In the genomic region with DNA sequence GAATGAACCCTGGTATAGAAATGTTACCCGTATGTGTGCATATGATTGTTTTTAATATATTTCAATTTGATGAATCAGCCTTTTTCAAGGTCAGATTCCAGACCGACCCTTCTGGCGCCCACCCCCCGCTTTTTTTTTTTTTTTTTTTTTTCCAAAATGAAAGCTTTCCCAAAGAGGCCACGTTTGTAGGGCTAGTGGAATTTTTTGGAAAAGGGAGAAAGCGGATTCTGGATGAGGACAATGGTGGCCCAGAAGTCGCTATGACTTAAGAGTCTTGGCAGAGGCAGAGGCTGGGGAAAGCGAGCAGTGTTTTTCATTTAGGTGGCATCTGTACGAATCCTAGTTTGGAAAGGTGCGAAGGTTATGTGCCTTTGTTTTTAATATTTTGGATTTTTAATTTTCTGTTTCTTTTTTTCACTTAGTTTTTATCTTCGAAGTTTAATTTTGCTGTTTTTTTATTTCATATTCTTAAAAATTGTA, we compare ENCODE assay signal across 8 cellular contexts. TPM values are rescaled to one million over a fixed set of nuclear protein-coding genes. Genes with fewer than 3 reads are reported as not detected.
DNase-seq lines count a peak whose midpoint lies in the region; ATAC-seq and TF ChIP-seq lines count a peak whose summit lies in the region.

No MANE protein-coding gene starts in this region.

- TF ChIP-seq EP300 in stomach (IDR thresholded peaks at IDR 0.05) = no peak

- TF ChIP-seq POLR2A in stomach (IDR thresholded peaks at IDR 0.05) = no peak

- no peaks in the 10 kb centered on the region for H3K36me3 Mint-ChIP-seq in activated CD8-positive, alpha-beta T cell treated with anti-CD3 and anti-CD28 coated beads for 36 hours (ENCODE audit: low read depth)

- H3K36me3 ChIP-seq in stomach = no peaks in the 10 kb centered on the region

- peak overlapping the region; percentile 76 for H3K27ac Mint-ChIP-seq in activated CD8-positive, alpha-beta T cell treated with anti-CD3 and anti-CD28 coated beads for 36 hours

- CTCF ChIA-PET in activated CD8-positive, alpha-beta T cell treated with anti-CD3 and anti-CD28 coated beads for 36 hours (lab: Charles Lee) = interaction anchor here (2.7 kb wide), 1 partner anchor 15 kb away, joined by 11 read pairs; a partner anchor contains a TSS

- no peak for ATAC-seq in activated CD8-positive, alpha-beta T cell treated with anti-CD3 and anti-CD28 coated beads for 36 hours
- no peak for ATAC-seq in GM21576 (IDR thresholded peaks at IDR 0.05; ENCODE audit: unreplicated experiment)

- H3K27ac ChIP-seq in stomach = peak overlapping the region in 4 of 5 donors; percentile 80 to 86 (median 84)

- H3K4me3 ChIP-seq in iPS-18c (ENCODE audit: insufficient read depth, low read depth, low read length) (peak overlapping the region; percentile 54; the same call in 1 of the 2 replicates), stomach (peak overlapping the region; percentile 48 to 58 (median 54))

- H3K4me1 ChIP-seq in stomach = peaks cover 0 to 9% (median 3%) of the 10 kb centered on the region in 4 donors

- POLR2A ChIA-PET in activated CD8-positive, alpha-beta T cell treated with anti-CD3 and anti-CD28 coated beads for 36 hours (lab: Charles Lee) = interaction anchor here (0.7 to 2.3 kb wide), 3 partner anchors 15 to 61 kb away, joined by 4 to 12 read pairs (median 7); a partner anchor contains a TSS

- no peaks in the 10 kb centered on the region for H3K9me3 Mint-ChIP-seq in activated CD8-positive, alpha-beta T cell treated with anti-CD3 and anti-CD28 coated beads for 36 hours

- no peaks in the 10 kb centered on the region for H3K27me3 Mint-ChIP-seq in activated CD8-positive, alpha-beta T cell treated with anti-CD3 and anti-CD28 coated beads for 36 hours

- peak overlapping the region; percentile 96 for H3K4me3 Mint-ChIP-seq in activated CD8-positive, alpha-beta T cell treated with anti-CD3 and anti-CD28 coated beads for 36 hours

- H3K27me3 ChIP-seq in stomach = peaks cover 0 to 3% (median 0%) of the 10 kb centered on the region in 3 donors

- 14 to 47% (median 19%) methylated on average over 11 of the region's 11 CpGs for WGBS in stomach, 5 donors

- DNase-seq in NCI-H82 (lab: John Stamatoyannopoulos, UW) (peak; percentile 28), NCI-H82 treated with DMSO at 0.1 percent for 48 hours (lab: John Stamatoyannopoulos, UW; ENCODE audit: unreplicated experiment) (no peak), stomach (no peak), GM20000 (ENCODE audit: low spot score) (no peak)
- DNase-seq in activated CD8-positive, alpha-beta T cell treated with anti-CD3 and anti-CD28 coated beads for 36 hours = no peak
- no peak for DNase-seq in stimulated activated CD4-positive, alpha-beta T cell treated with anti-CD3 and anti-CD28 coated beads, Interleukin-4, amount 100 ng/mL, for 1 hour

- no peak for TF ChIP-seq CTCF in activated CD8-positive, alpha-beta T cell treated with anti-CD3 and anti-CD28 coated beads for 36 hours (IDR thresholded peaks at IDR 0.05)
- TF ChIP-seq CTCF in stomach (IDR thresholded peaks at IDR 0.05) = no peak
- no peak for TF ChIP-seq CTCF in GM20000 (IDR thresholded peaks at IDR 0.05; ENCODE audit: extremely low read depth, missing control alignments)

- intact Hi-C loops in activated CD8-positive, alpha-beta T cell treated with anti-CD3 and anti-CD28 coated beads for 36 hours (cut with micrococcal nuclease) = no loop called here
- intact Hi-C loops in stomach (cut with DNase I; ENCODE audit: low total_unique reads) = no loop called here

- peaks cover 8% of the 10 kb centered on the region for H3K4me1 Mint-ChIP-seq in activated CD8-positive, alpha-beta T cell treated with anti-CD3 and anti-CD28 coated beads for 36 hours (ENCODE audit: low read depth)

- H3K9me3 ChIP-seq in iPS-18c (ENCODE audit: control insufficient read depth, insufficient read depth, low read length) = no peaks in the 10 kb centered on the region
- H3K9me3 ChIP-seq in stomach = no peaks in the 10 kb centered on the region

RNA-seq across cellular contexts. Expression of a gene that starts 14.6 kb away (rescaled TPM):
- total RNA-seq in activated CD8-positive, alpha-beta T cell treated with anti-CD3 and anti-CD28 coated beads for 36 hours = 10 to 100 TPM; 82.9 to 89.8 TPM
- 100 to 1,000 TPM in 3 of 5 donors, 10 to 100 TPM in 2; 45.3 to 408 (median 196) TPM for total RNA-seq in stomach
- 10 to 100 TPM; 86.0 to 97.7 (median 90.8) TPM for polyA plus RNA-seq in stomach

RNA-seq across cellular contexts. Expression of a gene that starts 15.1 kb away (rescaled TPM):
- 10 to 100 TPM; 66.4 to 66.7 TPM for total RNA-seq in activated CD8-positive, alpha-beta T cell treated with anti-CD3 and anti-CD28 coated beads for 36 hours
- 10 to 100 TPM in 4 of 5 donors, 1 to 10 TPM in 1; 1.8 to 51.3 (median 26.8) TPM for total RNA-seq in stomach
- 10 to 100 TPM; 21.2 to 28.4 (median 22.9) TPM for polyA plus RNA-seq in stomach

RNA-seq across cellular contexts. Expression of a gene that starts 51.7 kb away (rescaled TPM):
- not detected for total RNA-seq in activated CD8-positive, alpha-beta T cell treated with anti-CD3 and anti-CD28 coated beads for 36 hours
- total RNA-seq in stomach = 10 to 100 TPM in 1 of 5 donors, 1 to 10 TPM in 3, not detected in 1; 1.3 to 15.1 (median 2.9) TPM
- polyA plus RNA-seq in stomach = 10 to 100 TPM in 2 of 3 donors, 1 to 10 TPM in 1; 6.8 to 12.5 (median 11.0) TPM
